13 cellular contexts compared by ENCODE assay signal in the genomic region with DNA sequence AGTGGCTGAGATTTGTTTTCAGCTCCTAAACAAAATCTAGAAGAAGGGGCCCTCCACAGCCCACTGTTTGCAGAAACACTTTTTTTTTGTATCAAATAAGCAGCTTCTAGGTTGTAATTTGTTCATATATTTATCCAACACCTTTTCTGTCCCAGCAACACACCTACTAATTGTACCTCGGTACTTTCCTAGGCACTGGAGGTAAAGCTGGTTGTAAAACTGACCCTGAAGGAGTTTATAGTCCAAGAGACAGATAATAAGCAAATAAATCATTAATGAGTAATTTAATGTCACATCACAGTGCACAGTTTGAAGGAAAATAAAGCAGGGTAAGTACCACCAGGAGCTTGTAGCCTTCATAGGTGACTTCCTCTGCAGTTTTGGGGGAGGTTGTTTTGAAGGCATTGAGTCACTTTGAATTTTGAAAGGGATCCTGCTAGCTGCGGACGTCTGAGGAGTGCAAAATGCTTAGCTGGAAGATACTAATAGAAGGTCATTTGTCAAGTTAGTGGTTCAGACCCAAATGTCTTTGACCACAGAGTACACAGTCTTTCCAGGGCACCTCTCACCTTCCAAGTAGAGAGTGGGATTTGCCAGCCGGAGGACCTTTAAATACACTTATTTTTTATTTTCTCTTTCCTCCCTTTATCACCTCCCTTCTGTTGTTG. TPM values are rescaled to one million over a fixed set of nuclear protein-coding genes. Genes with fewer than 3 reads are reported as not detected.
DNase-seq lines count a peak whose midpoint lies in the region; ATAC-seq and TF ChIP-seq lines count a peak whose summit lies in the region.
"Had no signal": no experiment of that assay in that cellular context is flagged by ENCODE, and none has a peak within 500 bp of the region (broad histone marks: within the 10 kb centered on the region; RNA-seq: fewer than 3 reads in every experiment).

No MANE protein-coding gene starts in this region.

- H3K4me3 Mint-ChIP-seq in Caco-2 (ENCODE audit: unreplicated experiment): peak overlapping the region; percentile 54
- H3K4me3 Mint-ChIP-seq: H9 had no signal

- no peaks in the 10 kb centered on the region for H3K79me2 ChIP-seq in OCI-LY7 (ENCODE audit: insufficient read depth, low read depth, low read length)

- H3K27me3 ChIP-seq in Caco-2 (replicated peaks; ENCODE audit: control insufficient read depth, insufficient read depth, low read length) (no peaks in the 10 kb centered on the region), WERI-Rb-1 (ENCODE audit: insufficient read depth, low read depth, severe bottlenecking) (no peaks in the 10 kb centered on the region), skeletal muscle satellite cell (ENCODE audit: control insufficient read depth, insufficient read depth, low read length) (no peaks in the 10 kb centered on the region)

- H4K20me1 ChIP-seq in OCI-LY7 (ENCODE audit: insufficient read depth, low read length): peaks cover 23% of the 10 kb centered on the region

- H3K9me3 ChIP-seq in Caco-2 (no peaks in the 10 kb centered on the region), WERI-Rb-1 (ENCODE audit: severe bottlenecking) (no peaks in the 10 kb centered on the region), skeletal muscle satellite cell (replicated peaks; ENCODE audit: low read length) (no peaks in the 10 kb centered on the region), OCI-LY7 (ENCODE audit: low read length) (no peaks in the 10 kb centered on the region)

- H3K4me2 ChIP-seq in skeletal muscle satellite cell (ENCODE audit: low read length) (peak overlapping the region; percentile 2), OCI-LY7 (ENCODE audit: low read length) (no peak overlapping the region)

- no peak for TF ChIP-seq CTCF in Caco-2 (IDR thresholded peaks at IDR 0.05; ENCODE audit: insufficient read depth in 1 of 2, low read depth in 1 of 2, low read length in 1 of 2, severe bottlenecking in 1 of 2, unreplicated experiment in 1 of 2)
- TF ChIP-seq CTCF in WERI-Rb-1 (IDR thresholded peaks at IDR 0.05; ENCODE audit: low read depth, low read length): no peak
- no peak for TF ChIP-seq CTCF in OCI-LY7 (conservative IDR thresholded peaks at IDR 0.05; ENCODE audit: low read length)

- CTCF ChIA-PET in Caco-2 (lab: Charles Lee): no interaction called here
- CTCF ChIA-PET in OCI-LY7 (lab: Charles Lee; ENCODE audit: unreplicated experiment): no interaction called here

- H3K36me3 ChIP-seq in Caco-2 (ENCODE audit: control insufficient read depth, insufficient read depth, low read length) (peaks cover 1% of the 10 kb centered on the region; the same call in 1 of the 2 replicates), WERI-Rb-1 (peaks cover 91% of the 10 kb centered on the region), skeletal muscle satellite cell (ENCODE audit: insufficient read depth, low read length) (peaks cover 8% of the 10 kb centered on the region), OCI-LY7 (ENCODE audit: insufficient read depth, low read length) (no peaks in the 10 kb centered on the region)

- no peak overlapping the region for H3K4me3 ChIP-seq in Caco-2 (ENCODE audit: low read depth, low read length)
- H3K4me3 ChIP-seq in WERI-Rb-1 (ENCODE audit: low read depth, low read length): peak overlapping the region; percentile 20
- no peak overlapping the region for H3K4me3 ChIP-seq in skeletal muscle satellite cell (ENCODE audit: low read length)
- H3K4me3 ChIP-seq in OCI-LY7 (ENCODE audit: low read depth, low read length, poor library complexity, severe bottlenecking): no peak overlapping the region

- POLR2A ChIA-PET in Caco-2 (lab: Charles Lee): interaction anchor here (0.6 to 0.7 kb wide), 3 partner anchors 144 to 1814 kb away, joined by 3 to 13 read pairs (median 7); no protein-coding TSS in a partner anchor
- POLR2A ChIA-PET in OCI-LY7 (lab: Charles Lee): interaction anchor here (0.5 to 1.3 kb wide), 2 partner anchors 11 to 27 kb away, joined by 3 to 4 read pairs; no protein-coding TSS in a partner anchor

- peaks cover 54% of the 10 kb centered on the region for H3K36me3 Mint-ChIP-seq in Caco-2 (ENCODE audit: insufficient read depth, unreplicated experiment)

- H3K27ac ChIP-seq in WERI-Rb-1 (peak overlapping the region; percentile 35), OCI-LY7 (ENCODE audit: low read depth, low read length, poor library complexity, severe bottlenecking) (no peak overlapping the region)

- no peak for ATAC-seq in HG03095 (IDR thresholded peaks at IDR 0.05; ENCODE audit: unreplicated experiment)
- ATAC-seq: naive thymus-derived CD4-positive, alpha-beta T cell had no signal

- H3K4me1 ChIP-seq in Caco-2 (peaks cover 44% of the 10 kb centered on the region), skeletal muscle satellite cell (ENCODE audit: control insufficient read depth, insufficient read depth, low read length) (peaks cover 43% of the 10 kb centered on the region), OCI-LY7 (ENCODE audit: insufficient read depth, low read length, poor library complexity, severe bottlenecking) (no peaks in the 10 kb centered on the region)

- DNase-seq in Caco-2: no peak
- no peak for DNase-seq in WERI-Rb-1
- DNase-seq in left kidney (ENCODE audit: low read depth, low spot score): peak; percentile 58
- no peak for DNase-seq in OCI-LY7 (ENCODE audit: low spot score)
- DNase-seq in hypothalamus (lab: John Stamatoyannopoulos, UW): no peak
- DNase-seq in GM19238 (ENCODE audit: insufficient read length, low spot score): no peak
- DNase-seq: activated T-cell treated with anti-CD3 and anti-CD28 coated beads for 4 hours; cortex of kidney; H9; naive thymus-derived CD4-positive, alpha-beta T cell; NCI-H2227 treated with DMSO at 0.1 percent for 48 hours had no signal

- H3K27me3 Mint-ChIP-seq in Caco-2 (ENCODE audit: insufficient read depth, unreplicated experiment): no peaks in the 10 kb centered on the region

- intact Hi-C loops in Caco-2 (cut with micrococcal nuclease; ENCODE audit: unreplicated experiment): no loop called here
- intact Hi-C loops in OCI-LY7 (cut with micrococcal nuclease; ENCODE audit: unreplicated experiment): no loop called here

- no peak overlapping the region for H2AFZ ChIP-seq in OCI-LY7 (ENCODE audit: low read length)

- no peaks in the 10 kb centered on the region for H3K9me3 Mint-ChIP-seq in Caco-2 (ENCODE audit: unreplicated experiment)
- H3K9me3 Mint-ChIP-seq: H9; naive thymus-derived CD4-positive, alpha-beta T cell had no signal

- H3K27ac Mint-ChIP-seq in Caco-2 (ENCODE audit: unreplicated experiment): peak overlapping the region; percentile 89
- H3K27ac Mint-ChIP-seq: H9 had no signal

- H3K9me2 ChIP-seq in OCI-LY7 (ENCODE audit: insufficient read depth, low read length): no peaks in the 10 kb centered on the region

- H3K4me1 Mint-ChIP-seq in Caco-2 (ENCODE audit: low read depth, unreplicated experiment): peaks cover 12% of the 10 kb centered on the region

- no peak overlapping the region for H3K9ac ChIP-seq in skeletal muscle satellite cell (ENCODE audit: low read depth, low read length)

- BruUV-seq in Caco-2 (replicated peaks; lab: Mats Ljungman, UMichigan) (no TSS peak), OCI-LY7 (replicated peaks; lab: Mats Ljungman, UMichigan) (no TSS peak)

RNA-seq across cellular contexts. Expression of a gene that starts 53.7 kb away (rescaled TPM):
- total RNA-seq in Caco-2 (2022) (36.3 and 54.4 TPM in 2 replicates), OCI-LY7 (2022) (46.6 and 51.3 TPM in 2 replicates)
- 22.1 and 23.8 TPM in 2 replicates for total RNA-seq in skeletal muscle satellite cell (2012; rRNA removed)
- 25.7 and 34.2 TPM in 2 replicates for total RNA-seq in OCI-LY7 (2014; rRNA removed; shearing (Covaris generic))
